1 cellular context compared by ENCODE assay signal in genomic region chr1:234676103-234676594, GRCh38.
A peak's percentile ranks its signal among the peaks of the same experiment; 100 is the strongest.
TF ChIP-seq lines count a peak whose summit lies in the region.

No MANE protein-coding gene starts in this region.

TF ChIP-seq in K562, 482 proteins besides CTCF, POLR2A, EP300 and RAD21 (continued from another document and continues in another):
- peak; percentile 76 for TF ChIP-seq ZBTB40 (IDR thresholded peaks at IDR 0.05)
- TF ChIP-seq ZBTB40 (CRISPR knock-in tag; IDR thresholded peaks at IDR 0.05): no peak
- no peak for TF ChIP-seq SMARCA4 (IDR thresholded peaks at IDR 0.05)
- no peak for TF ChIP-seq TGIF2 (CRISPR knock-in tag; IDR thresholded peaks at IDR 0.05)
- TF ChIP-seq NR2C2 (CRISPR knock-in tag; IDR thresholded peaks at IDR 0.05): 0 out of 2 replicates have a peak, but pooled peaks have one; percentile 5
- TF ChIP-seq NR2C2 (tag; IDR thresholded peaks at IDR 0.05): peak; percentile 49; the same call in 1 of the 2 replicates
- TF ChIP-seq CHD2 (IDR thresholded peaks at IDR 0.05; ENCODE audit: low read depth, low read length): no peak
- peak in 1 of 2 experiments; percentile 67; a peak in 1 of 4 replicates for TF ChIP-seq RCOR1 (IDR thresholded peaks at IDR 0.05; ENCODE audit: borderline replicate concordance in 1 of 2, low read depth in 2 of 2, low read length in 2 of 2)
- TF ChIP-seq SRSF1 (IDR thresholded peaks at IDR 0.05; ENCODE audit: low read depth, low read length): no peak
- no peak for TF ChIP-seq ZNF445 (CRISPR knock-in tag; IDR thresholded peaks at IDR 0.05; ENCODE audit: low read depth)
- TF ChIP-seq DPF2 (IDR thresholded peaks at IDR 0.05): peak; percentile 44; the same call in 1 of the 2 replicates
- peak; percentile 27; the same call in 1 of the 2 replicates for TF ChIP-seq MAFK (IDR thresholded peaks at IDR 0.05; ENCODE audit: low read length)
- TF ChIP-seq ETS1 (conservative IDR thresholded peaks at IDR 0.05; ENCODE audit: control insufficient read depth, low read depth, low read length): peak; percentile 69; the same call in 1 of the 2 replicates
- TF ChIP-seq GTF3C2 (IDR thresholded peaks at IDR 0.05; ENCODE audit: borderline replicate concordance, extremely low read depth, insufficient read length): no peak
- TF ChIP-seq CREB3L1 (IDR thresholded peaks at IDR 0.05; ENCODE audit: borderline replicate concordance, low read depth): peak; percentile 68
- no peak for TF ChIP-seq KLF1 (tag; IDR thresholded peaks at IDR 0.05)
- TF ChIP-seq TSC22D4 (tag; IDR thresholded peaks at IDR 0.05): no peak
- no peak for TF ChIP-seq KHSRP (IDR thresholded peaks at IDR 0.05)
- TF ChIP-seq ELF4 (CRISPR knock-in tag; IDR thresholded peaks at IDR 0.05): no peak
- TF ChIP-seq ELF1 (tag; IDR thresholded peaks at IDR 0.05): peak; percentile 36; the same call in 1 of the 2 replicates
- TF ChIP-seq SUPT5H (IDR thresholded peaks at IDR 0.05): 0 out of 2 replicates have a peak, but pooled peaks have one; percentile 19
- TF ChIP-seq RBBP5 (IDR thresholded peaks at IDR 0.05; ENCODE audit: borderline replicate concordance, insufficient read depth, low read length, poor library complexity, severe bottlenecking): no peak
- peak in 1 of 2 experiments; percentile 68; a peak in 2 of 4 replicates for TF ChIP-seq MLLT1 (IDR thresholded peaks at IDR 0.05)
- peak; percentile 27 to 40; a peak in 2 of 4 replicates for TF ChIP-seq TBL1XR1 (IDR thresholded peaks at IDR 0.05; ENCODE audit: low read length in 2 of 2)
- TF ChIP-seq POLR2B (IDR thresholded peaks at IDR 0.05; ENCODE audit: low read depth, partially characterized antibody): peak; percentile 12
- TF ChIP-seq LCOR (CRISPR knock-in tag; IDR thresholded peaks at IDR 0.05): 0 out of 2 replicates have a peak, but pooled peaks have one; percentile 11
- peak; percentile 29; the same call in 1 of the 2 replicates for TF ChIP-seq PML (IDR thresholded peaks at IDR 0.05; ENCODE audit: low read length)
- no peak for TF ChIP-seq ZNF174 (CRISPR knock-in tag; IDR thresholded peaks at IDR 0.05)
- TF ChIP-seq TAL1 (IDR thresholded peaks at IDR 0.05): no peak
- 0 out of 4 replicates have a peak, but pooled peaks of 1 of the 2 experiments have one; percentile 19 for TF ChIP-seq HDAC1 (IDR thresholded peaks at IDR 0.05)
- TF ChIP-seq DIDO1 (tag; IDR thresholded peaks at IDR 0.05; ENCODE audit: low read depth): 0 out of 2 replicates have a peak, but pooled peaks have one; percentile 30
- no peak for TF ChIP-seq PURB (CRISPR knock-in tag; IDR thresholded peaks at IDR 0.05; ENCODE audit: low read depth)
- TF ChIP-seq ESRRA (IDR thresholded peaks at IDR 0.05; ENCODE audit: borderline replicate concordance, low read depth): peak; percentile 67; the same call in 1 of the 2 replicates
- TF ChIP-seq AFF1 (IDR thresholded peaks at IDR 0.05; ENCODE audit: low read depth in 1 of 2, partially characterized antibody in 2 of 2): peak in 1 of 2 experiments; percentile 91
- peak; percentile 76 to 77 for TF ChIP-seq SIX5 (IDR thresholded peaks at IDR 0.05; ENCODE audit: borderline replicate concordance in 1 of 2, insufficient read depth in 1 of 2, low read depth in 1 of 2, low read length in 2 of 2)
- TF ChIP-seq MTA3 (IDR thresholded peaks at IDR 0.05; ENCODE audit: borderline replicate concordance): peak; percentile 65; the same call in 1 of the 2 replicates
